Comparison of ENCODE assay signal across 14 cellular contexts in the genomic region with DNA sequence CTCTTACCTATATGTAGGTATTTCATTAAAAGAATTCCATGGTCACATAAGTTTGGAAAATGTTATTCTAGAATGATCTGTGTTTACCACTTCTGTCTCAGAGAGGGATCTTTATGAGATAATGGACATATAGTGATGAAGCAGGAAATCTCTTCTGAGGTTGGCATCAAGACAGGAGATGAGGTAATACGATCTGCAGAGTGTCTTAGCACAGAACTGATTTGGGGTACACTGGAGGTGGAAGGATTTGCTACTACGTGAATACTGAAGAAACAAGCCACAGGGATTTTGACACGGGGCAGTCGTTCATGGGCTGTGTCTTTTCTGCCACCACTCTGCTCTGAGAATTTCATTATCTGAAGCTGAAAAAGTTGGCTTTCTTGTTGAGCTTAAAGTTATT. TPM values are rescaled to one million over a fixed set of nuclear protein-coding genes. Genes with fewer than 3 reads are reported as not detected.
DNase-seq lines count a peak whose midpoint lies in the region; ATAC-seq, FAIRE-seq and TF ChIP-seq lines count a peak whose summit lies in the region.
"Had no signal": no experiment of that assay in that cellular context is flagged by ENCODE, and none has a peak within 500 bp of the region (broad histone marks: within the 10 kb centered on the region; RNA-seq: fewer than 3 reads in every experiment).

No MANE protein-coding gene starts in this region.

- H3K27ac ChIP-seq in aorta (ENCODE audit: low read depth in 1 of 2, low read length in 2 of 2), result no peak overlapping the region
- H3K27ac ChIP-seq: gastrocnemius medialis had no signal

- peak; percentile 38 for FAIRE-seq in GM12891 (lab: Jason Lieb, UNC)

- no peak for TF ChIP-seq POLR2A in GM12891 (IDR thresholded peaks at IDR 0.05; ENCODE audit: low read depth, low read length)

- no peak for ATAC-seq in activated T-helper 17 cell treated with anti-CD3 and anti-CD28 coated beads, Interleukin-2, amount 50 U/mL, for 72 hours (replicated peaks)
- no peak for ATAC-seq in aorta (ENCODE audit: low FRiP score)
- ATAC-seq in GM21825 (IDR thresholded peaks at IDR 0.05; ENCODE audit: unreplicated experiment), result no peak
- ATAC-seq: gastrocnemius medialis; stimulated activated effector memory CD8-positive, alpha-beta T cell treated with anti-CD3 and anti-CD28 coated beads, Interleukin-12 subunit alpha, Interleukin-12 subunit beta, amount 100 ng/mL, for 72 hours had no signal

- peaks cover 0 to 2% of the 10 kb centered on the region in 2 donors for H3K4me1 ChIP-seq in aorta (ENCODE audit: control insufficient read depth in 1 of 2, insufficient read depth in 2 of 2, low read length in 2 of 2)

- no peaks in the 10 kb centered on the region for H3K27me3 Mint-ChIP-seq in activated T-helper 17 cell treated with anti-CD3 and anti-CD28 coated beads, Interleukin-2, amount 50 U/mL, for 72 hours
- H3K27me3 Mint-ChIP-seq: activated T-cell treated with anti-CD3 and anti-CD28 coated beads, Interleukin-2, amount 50 U/mL, for 24 hours had no signal

- peaks cover 98% of the 10 kb centered on the region for H3K36me3 Mint-ChIP-seq in activated T-helper 17 cell treated with anti-CD3 and anti-CD28 coated beads, Interleukin-2, amount 50 U/mL, for 72 hours (ENCODE audit: low read depth)

- WGBS in aorta, 2 donors, result 46 to 53% methylated on average over 4 of the region's 4 CpGs

- H3K4me1 Mint-ChIP-seq in activated T-helper 17 cell treated with anti-CD3 and anti-CD28 coated beads, Interleukin-2, amount 50 U/mL, for 72 hours, result peaks cover 38% of the 10 kb centered on the region

- peak; percentile 26 for DNase-seq in A172 (ENCODE audit: low spot score)
- no peak for DNase-seq in GM12891 (ENCODE audit: insufficient read length, low spot score)
- peak; percentile 49 for DNase-seq in fibroblast of the aortic adventitia (ENCODE audit: low read depth)
- DNase-seq in cortex of kidney (lab: John Stamatoyannopoulos, UW), result no peak
- no peak for DNase-seq in H7
- no peak for DNase-seq in aorta
- DNase-seq: activated CD4-positive, CD25-positive, alpha-beta regulatory T cell; BE2C; gastrocnemius medialis; NCI-H446 had no signal

- H3K27me3 ChIP-seq in H7 (ENCODE audit: control insufficient read depth, insufficient read depth, low read length) (0 out of 2 replicates have a peak, but pooled peaks cover under 1% of the 10 kb centered on the region), aorta (ENCODE audit: control insufficient read depth in 1 of 2, insufficient read depth in 2 of 2, low read length in 1 of 2) (no peaks in the 10 kb centered on the region)
- H3K27me3 ChIP-seq: BE2C, gastrocnemius medialis had no signal

- H3K4me3 ChIP-seq in fibroblast of the aortic adventitia (ENCODE audit: low read depth, low read length) (no peak overlapping the region), H7 (ENCODE audit: insufficient read depth, low read depth, low read length) (no peak overlapping the region), aorta (ENCODE audit: low read length in 2 of 2) (no peak overlapping the region)
- H3K4me3 ChIP-seq: gastrocnemius medialis had no signal

- H3K27ac Mint-ChIP-seq in activated T-helper 17 cell treated with anti-CD3 and anti-CD28 coated beads, Interleukin-2, amount 50 U/mL, for 72 hours, result peak overlapping the region; percentile 39
- H3K27ac Mint-ChIP-seq: activated T-cell treated with anti-CD3 and anti-CD28 coated beads, Interleukin-2, amount 50 U/mL, for 24 hours; stimulated activated effector memory CD8-positive, alpha-beta T cell treated with anti-CD3 and anti-CD28 coated beads, Interleukin-12 subunit alpha, Interleukin-12 subunit beta, amount 100 ng/mL, for 72 hours had no signal

- H3K9me3 ChIP-seq in aorta (ENCODE audit: control insufficient read depth, low read length), result no peaks in the 10 kb centered on the region
- H3K9me3 ChIP-seq: BE2C, gastrocnemius medialis had no signal

- peaks cover 1% of the 10 kb centered on the region; the same call in 1 of the 2 replicates for H3K36me3 ChIP-seq in H7 (replicated peaks; ENCODE audit: control insufficient read depth, insufficient read depth, low read length)
- no peaks in the 10 kb centered on the region for H3K36me3 ChIP-seq in aorta (ENCODE audit: control insufficient read depth in 1 of 2, insufficient read depth in 2 of 2, low read length in 1 of 2)

- intact Hi-C loops in aorta (cut with DNase I), result loop anchor here in 1 of 2 donors (10.0 kb wide), 1 partner anchor 50 kb away; no protein-coding TSS in a partner anchor

- no peaks in the 10 kb centered on the region for H3K9me3 Mint-ChIP-seq in activated T-helper 17 cell treated with anti-CD3 and anti-CD28 coated beads, Interleukin-2, amount 50 U/mL, for 72 hours
- H3K9me3 Mint-ChIP-seq: activated T-cell treated with anti-CD3 and anti-CD28 coated beads, Interleukin-2, amount 50 U/mL, for 24 hours; stimulated activated effector memory CD8-positive, alpha-beta T cell treated with anti-CD3 and anti-CD28 coated beads, Interleukin-12 subunit alpha, Interleukin-12 subunit beta, amount 100 ng/mL, for 72 hours had no signal

- TF ChIP-seq CTCF in fibroblast of the aortic adventitia (IDR thresholded peaks at IDR 0.05; ENCODE audit: insufficient read depth, low read length), result no peak

- peak overlapping the region; percentile 88 for H3K4me3 Mint-ChIP-seq in activated T-helper 17 cell treated with anti-CD3 and anti-CD28 coated beads, Interleukin-2, amount 50 U/mL, for 72 hours
- H3K4me3 Mint-ChIP-seq: activated T-cell treated with anti-CD3 and anti-CD28 coated beads, Interleukin-2, amount 50 U/mL, for 24 hours; stimulated activated effector memory CD8-positive, alpha-beta T cell treated with anti-CD3 and anti-CD28 coated beads, Interleukin-12 subunit alpha, Interleukin-12 subunit beta, amount 100 ng/mL, for 72 hours had no signal

TF ChIP-seq in GM12891, 5 proteins besides CTCF, POLR2A, EP300 and RAD21:
- no peak for TF ChIP-seq POU2F2 (IDR thresholded peaks at IDR 0.05; ENCODE audit: low read depth, low read length)
- no peak for TF ChIP-seq PAX5 (IDR thresholded peaks at IDR 0.05; ENCODE audit: insufficient read depth, low read length, severe bottlenecking)
- no peak for TF ChIP-seq SPI1 (IDR thresholded peaks at IDR 0.05; ENCODE audit: low read depth, low read length)
- no peak for TF ChIP-seq POLR2AphosphoS5 (IDR thresholded peaks at IDR 0.05; ENCODE audit: low read depth, low read length)
- no peak for TF ChIP-seq TAF1 (IDR thresholded peaks at IDR 0.05; ENCODE audit: low read depth, low read length)
TF ChIP-seq in GM12891: peak in this region for 0.

RNA-seq across cellular contexts. Expression of a gene that starts 5.5 kb away (rescaled TPM):
- total RNA-seq in A172 (2014; rRNA removed; shearing (Covaris generic)), result 72.3 and 89.4 TPM in 2 replicates
- polyA plus RNA-seq in GM12891 (2012; ENCODE audit: low read depth, missing spikeins), result 28.7 TPM
- total RNA-seq in activated T-helper 17 cell treated with anti-CD3 and anti-CD28 coated beads, Interleukin-2, amount 50 U/mL, for 72 hours, result 100 to 1,000 TPM; 115 to 214 TPM
- 74.3 and 125 TPM in 2 replicates for total RNA-seq in fibroblast of the aortic adventitia (ENCODE audit: low replicate concordance)
- total RNA-seq in H7 (2014; rRNA removed; shearing (Covaris generic)), result 31.4 and 49.3 TPM in 2 replicates
- 10 to 100 TPM; 37.4 to 67.3 TPM for total RNA-seq in aorta
- 10 to 100 TPM; 12.0 to 19.9 TPM for polyA plus RNA-seq in aorta

RNA-seq across cellular contexts. Expression of a gene that starts 46.1 kb away (rescaled TPM):
- total RNA-seq in A172 (2014; rRNA removed; shearing (Covaris generic)), result not detected in 2 replicates
- 6.8 TPM for polyA plus RNA-seq in GM12891 (2012; ENCODE audit: low read depth, missing spikeins)
- 10 to 100 TPM; 18.3 to 43.5 TPM for total RNA-seq in activated T-helper 17 cell treated with anti-CD3 and anti-CD28 coated beads, Interleukin-2, amount 50 U/mL, for 72 hours
- total RNA-seq in fibroblast of the aortic adventitia (ENCODE audit: low replicate concordance) (2.2 and 4.7 TPM in 2 replicates), aorta (10 to 100 TPM in 1 of 2 donors, 1 to 10 TPM in 1; 5.5 to 14.2 TPM)
- 0.07 and 0.45 TPM in 2 replicates for total RNA-seq in H7 (2014; rRNA removed; shearing (Covaris generic))
- polyA plus RNA-seq in aorta, result 10 to 100 TPM in 1 of 2 donors, 1 to 10 TPM in 1; 1.9 to 22.7 TPM

Comparison
In these comparisons a context has a peak if more than half of its experiments do, and no peak if none do; other contexts are left out.
1. DNase-seq: peak in A172 (single experiment) and fibroblast of the aortic adventitia (single experiment); none in GM12891 (single experiment), cortex of kidney (single experiment), H7 (single experiment) and aorta (0 of 2).